Comparison of ENCODE assay signal across 1 cellular context in the genomic region with DNA sequence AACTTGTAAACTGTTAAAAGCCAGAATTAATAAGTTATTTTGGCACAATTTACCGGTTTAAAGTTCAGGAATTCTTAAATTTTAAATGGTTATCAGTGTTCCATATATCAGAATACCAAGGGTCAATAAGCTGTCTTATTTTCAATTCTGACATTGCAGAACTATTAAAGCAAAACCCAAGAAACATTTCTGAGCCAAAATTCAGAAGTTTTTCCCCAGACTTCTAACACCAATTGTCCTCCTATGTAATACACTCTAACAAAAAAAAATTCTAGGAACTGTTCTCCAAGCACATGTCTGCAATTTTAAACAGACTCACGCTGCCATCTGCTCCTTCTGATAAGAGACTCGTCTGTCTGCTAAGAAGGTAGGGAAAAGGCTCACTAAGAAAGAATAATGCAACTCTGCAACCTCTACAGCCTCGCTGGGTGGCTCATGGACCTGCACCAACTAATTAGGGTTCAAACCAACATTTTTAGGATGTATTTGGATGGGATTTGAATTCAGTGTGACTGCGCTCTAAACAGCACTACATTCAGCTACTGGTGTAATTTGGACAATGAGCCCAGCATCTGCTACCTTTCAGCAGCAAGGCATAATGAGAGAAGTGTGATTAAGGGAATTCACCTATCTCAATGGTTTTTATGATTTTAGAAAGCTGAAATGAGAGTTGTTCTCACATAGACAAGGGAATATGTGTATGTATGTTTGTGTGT.
TF ChIP-seq lines count a peak whose summit lies in the region.

No MANE protein-coding gene starts in this region.

TF ChIP-seq in GM23338, 12 proteins besides CTCF, POLR2A, EP300 and RAD21:
- TF ChIP-seq, protein P1, sequence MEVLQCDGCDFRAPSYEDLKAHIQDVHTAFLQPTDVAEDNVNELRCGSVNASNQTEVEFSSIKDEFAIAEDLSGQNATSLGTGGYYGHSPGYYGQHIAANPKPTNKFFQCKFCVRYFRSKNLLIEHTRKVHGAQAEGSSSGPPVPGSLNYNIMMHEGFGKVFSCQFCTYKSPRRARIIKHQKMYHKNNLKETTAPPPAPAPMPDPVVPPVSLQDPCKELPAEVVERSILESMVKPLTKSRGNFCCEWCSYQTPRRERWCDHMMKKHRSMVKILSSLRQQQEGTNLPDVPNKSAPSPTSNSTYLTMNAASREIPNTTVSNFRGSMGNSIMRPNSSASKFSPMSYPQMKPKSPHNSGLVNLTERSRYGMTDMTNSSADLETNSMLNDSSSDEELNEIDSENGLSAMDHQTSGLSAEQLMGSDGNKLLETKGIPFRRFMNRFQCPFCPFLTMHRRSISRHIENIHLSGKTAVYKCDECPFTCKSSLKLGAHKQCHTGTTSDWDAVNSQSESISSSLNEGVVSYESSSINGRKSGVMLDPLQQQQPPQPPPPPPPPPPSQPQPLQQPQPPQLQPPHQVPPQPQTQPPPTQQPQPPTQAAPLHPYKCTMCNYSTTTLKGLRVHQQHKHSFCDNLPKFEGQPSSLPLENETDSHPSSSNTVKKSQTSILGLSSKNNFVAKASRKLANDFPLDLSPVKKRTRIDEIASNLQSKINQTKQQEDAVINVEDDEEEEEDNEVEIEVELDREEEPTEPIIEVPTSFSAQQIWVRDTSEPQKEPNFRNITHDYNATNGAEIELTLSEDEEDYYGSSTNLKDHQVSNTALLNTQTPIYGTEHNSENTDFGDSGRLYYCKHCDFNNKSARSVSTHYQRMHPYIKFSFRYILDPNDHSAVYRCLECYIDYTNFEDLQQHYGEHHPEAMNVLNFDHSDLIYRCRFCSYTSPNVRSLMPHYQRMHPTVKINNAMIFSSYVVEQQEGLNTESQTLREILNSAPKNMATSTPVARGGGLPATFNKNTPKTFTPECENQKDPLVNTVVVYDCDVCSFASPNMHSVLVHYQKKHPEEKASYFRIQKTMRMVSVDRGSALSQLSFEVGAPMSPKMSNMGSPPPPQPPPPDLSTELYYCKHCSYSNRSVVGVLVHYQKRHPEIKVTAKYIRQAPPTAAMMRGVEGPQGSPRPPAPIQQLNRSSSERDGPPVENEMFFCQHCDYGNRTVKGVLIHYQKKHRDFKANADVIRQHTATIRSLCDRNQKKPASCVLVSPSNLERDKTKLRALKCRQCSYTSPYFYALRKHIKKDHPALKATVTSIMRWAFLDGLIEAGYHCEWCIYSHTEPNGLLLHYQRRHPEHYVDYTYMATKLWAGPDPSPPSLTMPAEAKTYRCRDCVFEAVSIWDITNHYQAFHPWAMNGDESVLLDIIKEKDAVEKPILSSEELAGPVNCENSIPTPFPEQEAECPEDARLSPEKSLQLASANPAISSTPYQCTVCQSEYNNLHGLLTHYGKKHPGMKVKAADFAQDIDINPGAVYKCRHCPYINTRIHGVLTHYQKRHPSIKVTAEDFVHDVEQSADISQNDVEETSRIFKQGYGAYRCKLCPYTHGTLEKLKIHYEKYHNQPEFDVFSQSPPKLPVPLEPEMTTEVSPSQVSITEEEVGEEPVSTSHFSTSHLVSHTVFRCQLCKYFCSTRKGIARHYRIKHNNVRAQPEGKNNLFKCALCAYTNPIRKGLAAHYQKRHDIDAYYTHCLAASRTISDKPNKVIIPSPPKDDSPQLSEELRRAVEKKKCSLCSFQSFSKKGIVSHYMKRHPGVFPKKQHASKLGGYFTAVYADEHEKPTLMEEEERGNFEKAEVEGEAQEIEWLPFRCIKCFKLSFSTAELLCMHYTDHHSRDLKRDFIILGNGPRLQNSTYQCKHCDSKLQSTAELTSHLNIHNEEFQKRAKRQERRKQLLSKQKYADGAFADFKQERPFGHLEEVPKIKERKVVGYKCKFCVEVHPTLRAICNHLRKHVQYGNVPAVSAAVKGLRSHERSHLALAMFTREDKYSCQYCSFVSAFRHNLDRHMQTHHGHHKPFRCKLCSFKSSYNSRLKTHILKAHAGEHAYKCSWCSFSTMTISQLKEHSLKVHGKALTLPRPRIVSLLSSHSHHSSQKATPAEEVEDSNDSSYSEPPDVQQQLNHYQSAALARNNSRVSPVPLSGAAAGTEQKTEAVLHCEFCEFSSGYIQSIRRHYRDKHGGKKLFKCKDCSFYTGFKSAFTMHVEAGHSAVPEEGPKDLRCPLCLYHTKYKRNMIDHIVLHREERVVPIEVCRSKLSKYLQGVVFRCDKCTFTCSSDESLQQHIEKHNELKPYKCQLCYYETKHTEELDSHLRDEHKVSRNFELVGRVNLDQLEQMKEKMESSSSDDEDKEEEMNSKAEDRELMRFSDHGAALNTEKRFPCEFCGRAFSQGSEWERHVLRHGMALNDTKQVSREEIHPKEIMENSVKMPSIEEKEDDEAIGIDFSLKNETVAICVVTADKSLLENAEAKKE (CRISPR knock-in tag; IDR thresholded peaks at IDR 0.05): no peak
- TF ChIP-seq ZNF331 (CRISPR knock-in tag; IDR thresholded peaks at IDR 0.05; ENCODE audit: low read depth) (no peak), ZNF114 (CRISPR knock-in tag; IDR thresholded peaks at IDR 0.05) (no peak), POLR2AphosphoS5 (IDR thresholded peaks at IDR 0.05; ENCODE audit: low read depth) (no peak), EZH2phosphoT487 (IDR thresholded peaks at IDR 0.05; ENCODE audit: unreplicated experiment) (no peak), STAT1 (IDR thresholded peaks at IDR 0.05; ENCODE audit: unreplicated experiment) (no peak), EZH2 (IDR thresholded peaks at IDR 0.05; ENCODE audit: low read depth, unreplicated experiment) (no peak), JUNB (IDR thresholded peaks at IDR 0.05; ENCODE audit: unreplicated experiment) (no peak)
- TF ChIP-seq, protein P2, sequence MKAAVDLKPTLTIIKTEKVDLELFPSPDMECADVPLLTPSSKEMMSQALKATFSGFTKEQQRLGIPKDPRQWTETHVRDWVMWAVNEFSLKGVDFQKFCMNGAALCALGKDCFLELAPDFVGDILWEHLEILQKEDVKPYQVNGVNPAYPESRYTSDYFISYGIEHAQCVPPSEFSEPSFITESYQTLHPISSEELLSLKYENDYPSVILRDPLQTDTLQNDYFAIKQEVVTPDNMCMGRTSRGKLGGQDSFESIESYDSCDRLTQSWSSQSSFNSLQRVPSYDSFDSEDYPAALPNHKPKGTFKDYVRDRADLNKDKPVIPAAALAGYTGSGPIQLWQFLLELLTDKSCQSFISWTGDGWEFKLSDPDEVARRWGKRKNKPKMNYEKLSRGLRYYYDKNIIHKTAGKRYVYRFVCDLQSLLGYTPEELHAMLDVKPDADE (IDR thresholded peaks at IDR 0.05): no peak
